Comparison of ENCODE assay signal across 1 cellular context in genomic region chr18:3306391-3306790, GRCh38.
TF ChIP-seq lines count a peak whose summit lies in the region.

No MANE protein-coding gene starts in this region.

TF ChIP-seq in IMR-90, 13 proteins besides CTCF, POLR2A, EP300 and RAD21:
- TF ChIP-seq CEBPB (IDR thresholded peaks at IDR 0.05; ENCODE audit: low read depth, low read length) (no peak), FOS (IDR thresholded peaks at IDR 0.05; ENCODE audit: low read depth, low read length) (no peak), SMC3 (IDR thresholded peaks at IDR 0.05; ENCODE audit: low read depth, low read length) (no peak), RCOR1 (IDR thresholded peaks at IDR 0.05; ENCODE audit: insufficient replicate concordance, low read length) (no peak)
